2 cellular contexts compared by ENCODE assay signal in genomic region chr1:86071870-86072269, GRCh38.
DNase-seq lines count a peak whose midpoint lies in the region; FAIRE-seq and TF ChIP-seq lines count a peak whose summit lies in the region.
"Not testable (repeated sequence)": the region's sequence is repeated elsewhere in the genome, so short reads cannot be mapped to it uniquely, and the experiment has no call there.

No MANE protein-coding gene starts in this region.

- peak overlapping the region; percentile 41 for H2BK12ac ChIP-seq in neuronal stem cell (ENCODE audit: low read length)

- H3K4ac ChIP-seq in neuronal stem cell (ENCODE audit: low read length) = not testable (repeated sequence)

- H2AFZ ChIP-seq in neuronal stem cell (ENCODE audit: low read length) = not testable (repeated sequence)

- not testable (repeated sequence) for H3K27me3 ChIP-seq in bronchial epithelial cell (ENCODE audit: control insufficient read depth, insufficient read depth, low read length); neuronal stem cell (ENCODE audit: control insufficient read depth in 3 of 3, insufficient read depth in 3 of 3, low read depth in 1 of 3, low read length in 3 of 3)

- not testable (repeated sequence) for H3K9me3 ChIP-seq in neuronal stem cell (replicated peaks in 1 of 2; ENCODE audit: control insufficient read depth in 2 of 2, insufficient read depth in 1 of 2, low read depth in 1 of 2, low read length in 2 of 2)

- H2BK120ac ChIP-seq in neuronal stem cell (ENCODE audit: low read depth, low read length) = not testable (repeated sequence)

- no CpG with 5 or more reads among the region's 6 CpGs for WGBS in neuronal stem cell (ENCODE audit: extremely low coverage in 2 of 2, insufficient read length in 2 of 2, insufficient replicate concordance in 1 of 2), 2 donors

- H3K36me3 ChIP-seq in bronchial epithelial cell (ENCODE audit: control insufficient read depth, insufficient read depth, low read length); neuronal stem cell (replicated peaks in 1 of 2; ENCODE audit: control insufficient read depth in 2 of 2, insufficient read depth in 2 of 2, low read length in 2 of 2): not testable (repeated sequence)

- H3K27ac ChIP-seq in neuronal stem cell (replicated peaks; ENCODE audit: low read length) = not testable (repeated sequence)

- H3K79me1 ChIP-seq in neuronal stem cell (ENCODE audit: low read depth, low read length) = not testable (repeated sequence)

- not testable (repeated sequence) for TF ChIP-seq CTCF in bronchial epithelial cell (IDR thresholded peaks at IDR 0.05; ENCODE audit: insufficient read depth, low read length, severe bottlenecking)

- H4K8ac ChIP-seq in neuronal stem cell (ENCODE audit: low read depth, low read length) = not testable (repeated sequence)

- H2BK15ac ChIP-seq in neuronal stem cell (ENCODE audit: low read length) = not testable (repeated sequence)

- H3K4me3 ChIP-seq in bronchial epithelial cell (ENCODE audit: low read depth, low read length); neuronal stem cell (ENCODE audit: low read length in 2 of 2): not testable (repeated sequence)

- not testable (repeated sequence) for H4K91ac ChIP-seq in neuronal stem cell (ENCODE audit: low read depth, low read length, poor library complexity)

- not testable (repeated sequence) for H3K14ac ChIP-seq in neuronal stem cell (ENCODE audit: low read length)

- H3K4me2 ChIP-seq in neuronal stem cell (ENCODE audit: insufficient read depth, low read length, poor library complexity, severe bottlenecking) = not testable (repeated sequence)

- H3K18ac ChIP-seq in neuronal stem cell (ENCODE audit: low read length) = not testable (repeated sequence)

- H3K23ac ChIP-seq in neuronal stem cell (ENCODE audit: low read depth, low read length, poor library complexity) = not testable (repeated sequence)

- peak; percentile 5 for DNase-seq in bronchial epithelial cell (ENCODE audit: low read depth)
- DNase-seq in neuronal stem cell (ENCODE audit: low spot score) = not testable (repeated sequence)

- FAIRE-seq in bronchial epithelial cell (lab: Jason Lieb, UNC) = not testable (repeated sequence)

- not testable (repeated sequence) for H3K9ac ChIP-seq in neuronal stem cell (ENCODE audit: low read depth, low read length, poor library complexity)

- not testable (repeated sequence) for H3K4me1 ChIP-seq in neuronal stem cell (ENCODE audit: control insufficient read depth in 2 of 2, insufficient read depth in 1 of 2, low read depth in 1 of 2, low read length in 2 of 2)

- not testable (repeated sequence) for H2AK5ac ChIP-seq in neuronal stem cell (ENCODE audit: low read depth, low read length)

- H2BK5ac ChIP-seq in neuronal stem cell (ENCODE audit: low read length) = not testable (repeated sequence)
